ENCODE assay signal across 1 cellular context in genomic region chr2:113248997-113249770, GRCh38.
TF ChIP-seq lines count a peak whose summit lies in the region.

No MANE protein-coding gene starts in this region.

TF ChIP-seq in K562, 482 proteins besides CTCF, POLR2A, EP300 and RAD21 (continued from another document and continues in another):
- TF ChIP-seq HNRNPLL (IDR thresholded peaks at IDR 0.05; ENCODE audit: low read depth, low read length, poor library complexity, severe bottlenecking) (no peak), IRF9 (tag; IDR thresholded peaks at IDR 0.05) (no peak), MTA2 (IDR thresholded peaks at IDR 0.05; ENCODE audit: low read depth) (no peak), NR2F6 (CRISPR knock-in tag; IDR thresholded peaks at IDR 0.05) (no peak), ZNF23 (CRISPR knock-in tag; IDR thresholded peaks at IDR 0.05) (no peak), PRMT5 (CRISPR knock-in tag; IDR thresholded peaks at IDR 0.05) (no peak), MEF2A (IDR thresholded peaks at IDR 0.05; ENCODE audit: control insufficient read depth, low read depth, low read length) (no peak), NBN (IDR thresholded peaks at IDR 0.05; ENCODE audit: low read depth) (no peak), SAFB (IDR thresholded peaks at IDR 0.05; ENCODE audit: borderline replicate concordance, low read depth, low read length) (no peak), ZBTB33 (CRISPR knock-in tag; IDR thresholded peaks at IDR 0.05) (no peak), ZNF24 (IDR thresholded peaks at IDR 0.05) (peak; percentile 98), EGR1 (conservative IDR thresholded peaks at IDR 0.05) (no peak), NFIX (CRISPR knock-in tag; IDR thresholded peaks at IDR 0.05; ENCODE audit: low read depth) (no peak), SNAPC5 (CRISPR knock-in tag; IDR thresholded peaks at IDR 0.05) (no peak), JUND (IDR thresholded peaks at IDR 0.05; ENCODE audit: borderline replicate concordance, low read depth, low read length) (0 out of 2 replicates have a peak, but pooled peaks have one; percentile 28), JUND (tag; IDR thresholded peaks at IDR 0.05; ENCODE audit: borderline replicate concordance, low read depth, low read length) (no peak), KLF16 (IDR thresholded peaks at IDR 0.05) (0 out of 2 replicates have a peak, but pooled peaks have one; percentile 20), GATA2 (CRISPR knock-in tag; IDR thresholded peaks at IDR 0.05) (no peak), GATAD2B (IDR thresholded peaks at IDR 0.05; ENCODE audit: borderline replicate concordance) (no peak), STAG1 (CRISPR knock-in tag; IDR thresholded peaks at IDR 0.05; ENCODE audit: borderline replicate concordance) (no peak), HDAC3 (IDR thresholded peaks at IDR 0.05; ENCODE audit: borderline replicate concordance, partially characterized antibody) (no peak), PATZ1 (CRISPR knock-in tag; IDR thresholded peaks at IDR 0.05; ENCODE audit: borderline replicate concordance) (no peak), DIDO1 (tag; IDR thresholded peaks at IDR 0.05; ENCODE audit: low read depth) (no peak), NR3C1 (CRISPR knock-in tag; IDR thresholded peaks at IDR 0.05) (no peak), SIN3B (IDR thresholded peaks at IDR 0.05; ENCODE audit: low read depth) (no peak), SIX5 (IDR thresholded peaks at IDR 0.05; ENCODE audit: borderline replicate concordance in 1 of 2, insufficient read depth in 1 of 2, low read depth in 1 of 2, low read length in 2 of 2) (no peak), ZFP1 (CRISPR knock-in tag; IDR thresholded peaks at IDR 0.05) (no peak), L3MBTL2 (IDR thresholded peaks at IDR 0.05) (no peak), SNIP1 (IDR thresholded peaks at IDR 0.05; ENCODE audit: low read depth) (no peak), YY1 (IDR thresholded peaks at IDR 0.05; ENCODE audit: borderline replicate concordance in 1 of 3, control insufficient read depth in 1 of 3, extremely low read depth in 1 of 3, insufficient read depth in 3 of 3, insufficient read length in 1 of 3, insufficient replicate concordance in 2 of 3, low read depth in 1 of 3, low read length in 2 of 3) (no peak), ZNF133 (CRISPR knock-in tag; IDR thresholded peaks at IDR 0.05) (no peak), POU5F1 (IDR thresholded peaks at IDR 0.05; ENCODE audit: borderline replicate concordance, low read depth, low read length, partially characterized antibody) (no peak), ZSCAN32 (CRISPR knock-in tag; IDR thresholded peaks at IDR 0.05) (no peak), ZNF668 (CRISPR knock-in tag; IDR thresholded peaks at IDR 0.05) (no peak), TGIF2 (CRISPR knock-in tag; IDR thresholded peaks at IDR 0.05) (no peak), MEIS2 (IDR thresholded peaks at IDR 0.05; ENCODE audit: partially characterized antibody) (no peak), FOXA3 (CRISPR knock-in tag; conservative IDR thresholded peaks at IDR 0.05 in 1 of 2, IDR thresholded peaks at IDR 0.05 in 1 of 2) (no peak), MYNN (IDR thresholded peaks at IDR 0.05) (no peak), MYNN (CRISPR knock-in tag; IDR thresholded peaks at IDR 0.05) (no peak), ZNF436 (CRISPR knock-in tag; IDR thresholded peaks at IDR 0.05) (no peak), ETV5 (CRISPR knock-in tag; IDR thresholded peaks at IDR 0.05; ENCODE audit: low read depth) (no peak)
- TF ChIP-seq, protein P1, sequence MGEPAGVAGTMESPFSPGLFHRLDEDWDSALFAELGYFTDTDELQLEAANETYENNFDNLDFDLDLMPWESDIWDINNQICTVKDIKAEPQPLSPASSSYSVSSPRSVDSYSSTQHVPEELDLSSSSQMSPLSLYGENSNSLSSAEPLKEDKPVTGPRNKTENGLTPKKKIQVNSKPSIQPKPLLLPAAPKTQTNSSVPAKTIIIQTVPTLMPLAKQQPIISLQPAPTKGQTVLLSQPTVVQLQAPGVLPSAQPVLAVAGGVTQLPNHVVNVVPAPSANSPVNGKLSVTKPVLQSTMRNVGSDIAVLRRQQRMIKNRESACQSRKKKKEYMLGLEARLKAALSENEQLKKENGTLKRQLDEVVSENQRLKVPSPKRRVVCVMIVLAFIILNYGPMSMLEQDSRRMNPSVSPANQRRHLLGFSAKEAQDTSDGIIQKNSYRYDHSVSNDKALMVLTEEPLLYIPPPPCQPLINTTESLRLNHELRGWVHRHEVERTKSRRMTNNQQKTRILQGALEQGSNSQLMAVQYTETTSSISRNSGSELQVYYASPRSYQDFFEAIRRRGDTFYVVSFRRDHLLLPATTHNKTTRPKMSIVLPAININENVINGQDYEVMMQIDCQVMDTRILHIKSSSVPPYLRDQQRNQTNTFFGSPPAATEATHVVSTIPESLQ (CRISPR knock-in tag; IDR thresholded peaks at IDR 0.05) = no peak
- TF ChIP-seq, protein P2, sequence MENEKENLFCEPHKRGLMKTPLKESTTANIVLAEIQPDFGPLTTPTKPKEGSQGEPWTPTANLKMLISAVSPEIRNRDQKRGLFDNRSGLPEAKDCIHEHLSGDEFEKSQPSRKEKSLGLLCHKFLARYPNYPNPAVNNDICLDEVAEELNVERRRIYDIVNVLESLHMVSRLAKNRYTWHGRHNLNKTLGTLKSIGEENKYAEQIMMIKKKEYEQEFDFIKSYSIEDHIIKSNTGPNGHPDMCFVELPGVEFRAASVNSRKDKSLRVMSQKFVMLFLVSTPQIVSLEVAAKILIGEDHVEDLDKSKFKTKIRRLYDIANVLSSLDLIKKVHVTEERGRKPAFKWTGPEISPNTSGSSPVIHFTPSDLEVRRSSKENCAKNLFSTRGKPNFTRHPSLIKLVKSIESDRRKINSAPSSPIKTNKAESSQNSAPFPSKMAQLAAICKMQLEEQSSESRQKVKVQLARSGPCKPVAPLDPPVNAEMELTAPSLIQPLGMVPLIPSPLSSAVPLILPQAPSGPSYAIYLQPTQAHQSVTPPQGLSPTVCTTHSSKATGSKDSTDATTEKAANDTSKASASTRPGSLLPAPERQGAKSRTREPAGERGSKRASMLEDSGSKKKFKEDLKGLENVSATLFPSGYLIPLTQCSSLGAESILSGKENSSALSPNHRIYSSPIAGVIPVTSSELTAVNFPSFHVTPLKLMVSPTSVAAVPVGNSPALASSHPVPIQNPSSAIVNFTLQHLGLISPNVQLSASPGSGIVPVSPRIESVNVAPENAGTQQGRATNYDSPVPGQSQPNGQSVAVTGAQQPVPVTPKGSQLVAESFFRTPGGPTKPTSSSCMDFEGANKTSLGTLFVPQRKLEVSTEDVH (IDR thresholded peaks at IDR 0.05; ENCODE audit: low read depth, partially characterized antibody) = no peak
- TF ChIP-seq, protein P3, sequence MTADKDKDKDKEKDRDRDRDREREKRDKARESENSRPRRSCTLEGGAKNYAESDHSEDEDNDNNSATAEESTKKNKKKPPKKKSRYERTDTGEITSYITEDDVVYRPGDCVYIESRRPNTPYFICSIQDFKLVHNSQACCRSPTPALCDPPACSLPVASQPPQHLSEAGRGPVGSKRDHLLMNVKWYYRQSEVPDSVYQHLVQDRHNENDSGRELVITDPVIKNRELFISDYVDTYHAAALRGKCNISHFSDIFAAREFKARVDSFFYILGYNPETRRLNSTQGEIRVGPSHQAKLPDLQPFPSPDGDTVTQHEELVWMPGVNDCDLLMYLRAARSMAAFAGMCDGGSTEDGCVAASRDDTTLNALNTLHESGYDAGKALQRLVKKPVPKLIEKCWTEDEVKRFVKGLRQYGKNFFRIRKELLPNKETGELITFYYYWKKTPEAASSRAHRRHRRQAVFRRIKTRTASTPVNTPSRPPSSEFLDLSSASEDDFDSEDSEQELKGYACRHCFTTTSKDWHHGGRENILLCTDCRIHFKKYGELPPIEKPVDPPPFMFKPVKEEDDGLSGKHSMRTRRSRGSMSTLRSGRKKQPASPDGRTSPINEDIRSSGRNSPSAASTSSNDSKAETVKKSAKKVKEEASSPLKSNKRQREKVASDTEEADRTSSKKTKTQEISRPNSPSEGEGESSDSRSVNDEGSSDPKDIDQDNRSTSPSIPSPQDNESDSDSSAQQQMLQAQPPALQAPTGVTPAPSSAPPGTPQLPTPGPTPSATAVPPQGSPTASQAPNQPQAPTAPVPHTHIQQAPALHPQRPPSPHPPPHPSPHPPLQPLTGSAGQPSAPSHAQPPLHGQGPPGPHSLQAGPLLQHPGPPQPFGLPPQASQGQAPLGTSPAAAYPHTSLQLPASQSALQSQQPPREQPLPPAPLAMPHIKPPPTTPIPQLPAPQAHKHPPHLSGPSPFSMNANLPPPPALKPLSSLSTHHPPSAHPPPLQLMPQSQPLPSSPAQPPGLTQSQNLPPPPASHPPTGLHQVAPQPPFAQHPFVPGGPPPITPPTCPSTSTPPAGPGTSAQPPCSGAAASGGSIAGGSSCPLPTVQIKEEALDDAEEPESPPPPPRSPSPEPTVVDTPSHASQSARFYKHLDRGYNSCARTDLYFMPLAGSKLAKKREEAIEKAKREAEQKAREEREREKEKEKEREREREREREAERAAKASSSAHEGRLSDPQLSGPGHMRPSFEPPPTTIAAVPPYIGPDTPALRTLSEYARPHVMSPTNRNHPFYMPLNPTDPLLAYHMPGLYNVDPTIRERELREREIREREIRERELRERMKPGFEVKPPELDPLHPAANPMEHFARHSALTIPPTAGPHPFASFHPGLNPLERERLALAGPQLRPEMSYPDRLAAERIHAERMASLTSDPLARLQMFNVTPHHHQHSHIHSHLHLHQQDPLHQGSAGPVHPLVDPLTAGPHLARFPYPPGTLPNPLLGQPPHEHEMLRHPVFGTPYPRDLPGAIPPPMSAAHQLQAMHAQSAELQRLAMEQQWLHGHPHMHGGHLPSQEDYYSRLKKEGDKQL (CRISPR knock-in tag; IDR thresholded peaks at IDR 0.05; ENCODE audit: borderline replicate concordance) = no peak
- TF ChIP-seq, protein P4, sequence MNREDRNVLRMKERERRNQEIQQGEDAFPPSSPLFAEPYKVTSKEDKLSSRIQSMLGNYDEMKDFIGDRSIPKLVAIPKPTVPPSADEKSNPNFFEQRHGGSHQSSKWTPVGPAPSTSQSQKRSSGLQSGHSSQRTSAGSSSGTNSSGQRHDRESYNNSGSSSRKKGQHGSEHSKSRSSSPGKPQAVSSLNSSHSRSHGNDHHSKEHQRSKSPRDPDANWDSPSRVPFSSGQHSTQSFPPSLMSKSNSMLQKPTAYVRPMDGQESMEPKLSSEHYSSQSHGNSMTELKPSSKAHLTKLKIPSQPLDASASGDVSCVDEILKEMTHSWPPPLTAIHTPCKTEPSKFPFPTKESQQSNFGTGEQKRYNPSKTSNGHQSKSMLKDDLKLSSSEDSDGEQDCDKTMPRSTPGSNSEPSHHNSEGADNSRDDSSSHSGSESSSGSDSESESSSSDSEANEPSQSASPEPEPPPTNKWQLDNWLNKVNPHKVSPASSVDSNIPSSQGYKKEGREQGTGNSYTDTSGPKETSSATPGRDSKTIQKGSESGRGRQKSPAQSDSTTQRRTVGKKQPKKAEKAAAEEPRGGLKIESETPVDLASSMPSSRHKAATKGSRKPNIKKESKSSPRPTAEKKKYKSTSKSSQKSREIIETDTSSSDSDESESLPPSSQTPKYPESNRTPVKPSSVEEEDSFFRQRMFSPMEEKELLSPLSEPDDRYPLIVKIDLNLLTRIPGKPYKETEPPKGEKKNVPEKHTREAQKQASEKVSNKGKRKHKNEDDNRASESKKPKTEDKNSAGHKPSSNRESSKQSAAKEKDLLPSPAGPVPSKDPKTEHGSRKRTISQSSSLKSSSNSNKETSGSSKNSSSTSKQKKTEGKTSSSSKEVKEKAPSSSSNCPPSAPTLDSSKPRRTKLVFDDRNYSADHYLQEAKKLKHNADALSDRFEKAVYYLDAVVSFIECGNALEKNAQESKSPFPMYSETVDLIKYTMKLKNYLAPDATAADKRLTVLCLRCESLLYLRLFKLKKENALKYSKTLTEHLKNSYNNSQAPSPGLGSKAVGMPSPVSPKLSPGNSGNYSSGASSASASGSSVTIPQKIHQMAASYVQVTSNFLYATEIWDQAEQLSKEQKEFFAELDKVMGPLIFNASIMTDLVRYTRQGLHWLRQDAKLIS (CRISPR knock-in tag; IDR thresholded peaks at IDR 0.05) = no peak
- TF ChIP-seq, protein P5, sequence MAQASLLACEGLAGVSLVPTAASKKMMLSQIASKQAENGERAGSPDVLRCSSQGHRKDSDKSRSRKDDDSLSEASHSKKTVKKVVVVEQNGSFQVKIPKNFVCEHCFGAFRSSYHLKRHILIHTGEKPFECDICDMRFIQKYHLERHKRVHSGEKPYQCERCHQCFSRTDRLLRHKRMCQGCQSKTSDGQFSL (CRISPR knock-in tag; IDR thresholded peaks at IDR 0.05) = no peak
- TF ChIP-seq, protein P5 (tag; IDR thresholded peaks at IDR 0.05) = no peak
